Comparison of ENCODE assay signal across 10 cellular contexts in the genomic region with DNA sequence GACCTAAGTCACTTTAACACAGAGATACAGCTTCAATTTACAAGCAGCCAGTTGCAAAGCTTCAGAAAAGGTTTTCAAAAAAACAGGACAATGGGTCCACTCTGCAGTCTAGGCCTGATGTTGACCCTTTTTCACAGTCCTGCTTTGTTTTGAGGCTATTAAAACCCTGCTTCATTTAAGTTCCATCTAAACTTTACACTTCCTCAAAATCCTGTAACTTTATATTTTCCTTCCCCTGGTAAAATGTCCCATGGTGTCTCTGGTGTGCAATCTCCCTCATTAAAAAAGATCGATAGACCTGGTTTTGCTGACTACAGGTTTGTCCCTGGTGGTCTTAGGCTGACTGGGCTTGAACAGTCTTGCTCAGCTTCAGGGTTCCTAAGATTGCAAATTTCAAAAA. TPM values are rescaled to one million over a fixed set of nuclear protein-coding genes. Genes with fewer than 3 reads are reported as not detected.
DNase-seq lines count a peak whose midpoint lies in the region; ATAC-seq and TF ChIP-seq lines count a peak whose summit lies in the region.
"Had no signal": no experiment of that assay in that cellular context is flagged by ENCODE, and none has a peak within 500 bp of the region (broad histone marks: within the 10 kb centered on the region; RNA-seq: fewer than 3 reads in every experiment).

No MANE protein-coding gene starts in this region.

- TF ChIP-seq RAD21 in neural cell (conservative IDR thresholded peaks at IDR 0.05) = no peak

- no peaks in the 10 kb centered on the region for H3K9me2 ChIP-seq in neural cell (ENCODE audit: insufficient read depth, low read length)

- no peak for TF ChIP-seq POLR2A in prostate gland (IDR thresholded peaks at IDR 0.05)

- ATAC-seq in HG02678 (IDR thresholded peaks at IDR 0.05; ENCODE audit: unreplicated experiment) = no peak

- H2AFZ ChIP-seq in neural cell (ENCODE audit: low read depth, low read length) = peak overlapping the region; percentile 94

- intact Hi-C loops in prostate gland (cut with DNase I) = loop anchor here (5.0 to 10.0 kb wide), 3 partner anchors 75 to 1067 kb away; partner anchors contain the start of gene SLC25A38

- H3K4me3 ChIP-seq in BLaER1 (peak overlapping the region; percentile 77), MG63 (peak overlapping the region; percentile 69; the same call in 1 of the 2 replicates), ectodermal cell (ENCODE audit: insufficient read depth, low read depth, low read length) (peak overlapping the region; percentile 82), neural cell (ENCODE audit: low read length) (peak overlapping the region; percentile 78), prostate gland (peak overlapping the region in 1 of 2 donors; percentile 73)

- WGBS in ectodermal cell, 2 experiments = 97 to 100% methylated on average over 1 of the region's 1 CpG
- WGBS in prostate gland = 70% methylated on average over 1 of the region's 1 CpG

- no peak for DNase-seq in MG63
- DNase-seq in D341Med (ENCODE audit: low spot score) = no peak
- no peak for DNase-seq in prostate gland (ENCODE audit: low spot score)
- DNase-seq in H4 (ENCODE audit: low spot score) = no peak
- DNase-seq: activated CD4-positive, alpha-beta T cell treated with anti-CD3 and anti-CD28 coated beads, Interleukin-2, amount 50 U/mL, for 4 hours; KG1 had no signal

- H3K79me2 ChIP-seq in neural cell (replicated peaks; ENCODE audit: insufficient read depth, low read length) = no peaks in the 10 kb centered on the region

- H3K4me2 ChIP-seq in BLaER1 (peak overlapping the region; percentile 88), neural cell (ENCODE audit: low read length) (peak overlapping the region; percentile 41)

- no peak for TF ChIP-seq CTCF in neural cell (IDR thresholded peaks at IDR 0.05; ENCODE audit: poor library complexity, severe bottlenecking)
- TF ChIP-seq CTCF in prostate gland (IDR thresholded peaks at IDR 0.05) = no peak

- peaks cover 2% of the 10 kb centered on the region for H3F3A ChIP-seq in neural cell (ENCODE audit: insufficient read depth, low read length, poor library complexity, severe bottlenecking)

- peaks cover 35% of the 10 kb centered on the region for H3K4me1 ChIP-seq in BLaER1
- H3K4me1 ChIP-seq in ectodermal cell (ENCODE audit: control insufficient read depth, insufficient read depth, low read length) = peaks cover 12% of the 10 kb centered on the region
- H3K4me1 ChIP-seq in prostate gland (replicated peaks) = no peaks in the 10 kb centered on the region

- H3K27ac ChIP-seq in BLaER1 (no peak overlapping the region), ectodermal cell (ENCODE audit: insufficient read depth, low read depth, low read length, poor library complexity, severe bottlenecking) (no peak overlapping the region), neural cell (ENCODE audit: low read length) (peak overlapping the region; percentile 94), prostate gland (peak overlapping the region in 1 of 2 donors; percentile 93)

- TF ChIP-seq EP300 in neural cell (conservative IDR thresholded peaks at IDR 0.05; ENCODE audit: poor library complexity, severe bottlenecking) = no peak

- peak overlapping the region; percentile 85 for H3K9ac ChIP-seq in BLaER1
- H3K9ac ChIP-seq in neural cell (ENCODE audit: low read length) = peak overlapping the region; percentile 94

- H3K27me3 ChIP-seq in BLaER1 (no peaks in the 10 kb centered on the region), MG63 (no peaks in the 10 kb centered on the region), ectodermal cell (ENCODE audit: control insufficient read depth, insufficient read depth, low read length, poor library complexity, severe bottlenecking) (no peaks in the 10 kb centered on the region), neural cell (ENCODE audit: insufficient read depth, low read depth, low read length) (no peaks in the 10 kb centered on the region), prostate gland (replicated peaks; ENCODE audit: insufficient read depth) (no peaks in the 10 kb centered on the region)

- H3K36me3 ChIP-seq in BLaER1 = no peaks in the 10 kb centered on the region
- H3K36me3 ChIP-seq in MG63 = no peaks in the 10 kb centered on the region
- no peaks in the 10 kb centered on the region for H3K36me3 ChIP-seq in ectodermal cell (ENCODE audit: control insufficient read depth, insufficient read depth, low read length)
- H3K36me3 ChIP-seq in neural cell (ENCODE audit: insufficient read depth, low read length) = no peaks in the 10 kb centered on the region
- no peaks in the 10 kb centered on the region for H3K36me3 ChIP-seq in prostate gland

- H3K9me3 ChIP-seq in BLaER1 (no peaks in the 10 kb centered on the region), MG63 (no peaks in the 10 kb centered on the region), ectodermal cell (ENCODE audit: control insufficient read depth, low read length) (no peaks in the 10 kb centered on the region), neural cell (ENCODE audit: low read length) (no peaks in the 10 kb centered on the region), prostate gland (no peaks in the 10 kb centered on the region)

- H4K20me1 ChIP-seq in BLaER1 (no peaks in the 10 kb centered on the region), neural cell (ENCODE audit: insufficient read depth) (no peaks in the 10 kb centered on the region)

TF ChIP-seq in neural cell, 6 proteins besides CTCF, POLR2A, EP300 and RAD21:
- TF ChIP-seq SMC3 (conservative IDR thresholded peaks at IDR 0.05; ENCODE audit: poor library complexity) = no peak
- no peak for TF ChIP-seq REST (IDR thresholded peaks at IDR 0.05; ENCODE audit: borderline replicate concordance)
- no peak for TF ChIP-seq TAF1 (IDR thresholded peaks at IDR 0.05; ENCODE audit: low read depth)
- no peak for TF ChIP-seq POLR2AphosphoS5 (IDR thresholded peaks at IDR 0.05)
- no peak for TF ChIP-seq EZH2 (IDR thresholded peaks at IDR 0.05; ENCODE audit: borderline replicate concordance, insufficient read depth, low read length, poor library complexity, severe bottlenecking)
- no peak for TF ChIP-seq MXI1 (conservative IDR thresholded peaks at IDR 0.05; ENCODE audit: poor library complexity, severe bottlenecking)

RNA-seq across cellular contexts. Expression of gene RPL14, which starts 5.1 kb away (rescaled TPM):
- 151 and 350 TPM in 2 replicates for total RNA-seq in MG63 (2014; rRNA removed; shearing (Covaris generic); ENCODE audit: low replicate concordance)
- 1,139 TPM for polyA plus RNA-seq in ectodermal cell (2013, experiment 1 of 4)
- 991 TPM for polyA plus RNA-seq in ectodermal cell (2013, experiment 2 of 4)
- polyA plus RNA-seq in ectodermal cell (2013, experiment 3 of 4) = 1,146 TPM
- polyA plus RNA-seq in ectodermal cell (2013, experiment 4 of 4) = 1,323 TPM
- 273 and 288 TPM in 2 replicates for polyA plus RNA-seq in neural cell
- 150 and 192 TPM in 2 replicates for polyA minus RNA-seq in neural cell
- 100 to 1,000 TPM; 267 to 422 TPM for total RNA-seq in prostate gland
- total RNA-seq in H4 (2014; rRNA removed; shearing (Covaris generic)) = 334 TPM in 2 replicates

RNA-seq across cellular contexts. Expression of gene ZNF619, which starts 24.9 kb away (rescaled TPM):
- 0.79 and 2.2 TPM in 2 replicates for total RNA-seq in MG63 (2014; rRNA removed; shearing (Covaris generic); ENCODE audit: low replicate concordance)
- 2.7 TPM for polyA plus RNA-seq in ectodermal cell (2013, experiment 1 of 4)
- polyA plus RNA-seq in ectodermal cell (2013, experiment 2 of 4) = 4.1 TPM
- polyA plus RNA-seq in ectodermal cell (2013, experiment 3 of 4) = 2.2 TPM
- polyA plus RNA-seq in ectodermal cell (2013, experiment 4 of 4) = 2.8 TPM
- 0.33 and 0.78 TPM in 2 replicates for polyA plus RNA-seq in neural cell
- 1.6 and 2.2 TPM in 2 replicates for polyA minus RNA-seq in neural cell
- 1 to 10 TPM; 6.9 to 8.8 TPM for total RNA-seq in prostate gland
- 3.1 and 3.9 TPM in 2 replicates for total RNA-seq in H4 (2014; rRNA removed; shearing (Covaris generic))

RNA-seq across cellular contexts. Expression of gene ZNF620, which starts 53.8 kb away (rescaled TPM):
- 0.10 and 0.36 TPM in 2 replicates for total RNA-seq in MG63 (2014; rRNA removed; shearing (Covaris generic); ENCODE audit: low replicate concordance)
- 21.2 TPM for polyA plus RNA-seq in ectodermal cell (2013, experiment 1 of 4)
- 24.0 TPM for polyA plus RNA-seq in ectodermal cell (2013, experiment 2 of 4)
- 16.6 TPM for polyA plus RNA-seq in ectodermal cell (2013, experiment 3 of 4)
- 16.5 TPM for polyA plus RNA-seq in ectodermal cell (2013, experiment 4 of 4)
- 20.2 and 31.0 TPM in 2 replicates for polyA plus RNA-seq in neural cell
- 48.5 and 52.0 TPM in 2 replicates for polyA minus RNA-seq in neural cell
- 1 to 10 TPM; 4.0 to 4.3 TPM for total RNA-seq in prostate gland
- total RNA-seq in H4 (2014; rRNA removed; shearing (Covaris generic)) = 0.66 TPM in 1 of 2 replicates, not detected in the other
